ENCODE assay signal across 8 cellular contexts in genomic region chr5:173328896-173329369, GRCh38. TPM values are rescaled to one million over a fixed set of nuclear protein-coding genes. Genes with fewer than 3 reads are reported as not detected.
DNase-seq lines count a peak whose midpoint lies in the region; ATAC-seq and TF ChIP-seq lines count a peak whose summit lies in the region.

No MANE protein-coding gene starts in this region.

- peak overlapping the region; percentile 92 for H3K4me3 Mint-ChIP-seq in nephron progenitor cell

- intact Hi-C loops in left ventricle myocardium superior (cut with micrococcal nuclease), result no loop called here

- no peak overlapping the region for H3K27ac Mint-ChIP-seq in nephron progenitor cell

- no peak for ATAC-seq in left ventricle myocardium superior
- no peak for ATAC-seq in HG02642 (IDR thresholded peaks at IDR 0.05; ENCODE audit: poor library complexity, unreplicated experiment)

- peaks cover 21% of the 10 kb centered on the region for H3K36me3 Mint-ChIP-seq in nephron progenitor cell (ENCODE audit: low read depth)

- DNase-seq in cardiac muscle cell (ENCODE audit: low read depth in 1 of 2, low spot score in 1 of 2), result peak; percentile 63 to 70
- no peak for DNase-seq in left ventricle myocardium superior
- peak; percentile 78 for DNase-seq in RPMI7951 (ENCODE audit: low read depth)
- peak; percentile 76 for DNase-seq in ecto neural progenitor cell (ENCODE audit: low spot score)
- DNase-seq in nephron progenitor cell, result peak; percentile 47
- no peak for DNase-seq in hypothalamus (lab: John Stamatoyannopoulos, UW)
- DNase-seq in activated effector memory CD4-positive, alpha-beta T cell treated with Interleukin-2 at 50 U/mL for 16 hours, result no peak

- H3K9me3 ChIP-seq in cardiac muscle cell (ENCODE audit: low read depth), result no peaks in the 10 kb centered on the region

- H3K27me3 Mint-ChIP-seq in nephron progenitor cell (ENCODE audit: low read depth, poor library complexity), result peaks cover 41% of the 10 kb centered on the region

- H3K4me1 ChIP-seq in cardiac muscle cell (ENCODE audit: low read depth), result peaks cover 26% of the 10 kb centered on the region

- H3K27ac ChIP-seq in cardiac muscle cell, result peak overlapping the region; percentile 74

- peaks cover 68% of the 10 kb centered on the region for H3K4me1 Mint-ChIP-seq in nephron progenitor cell

- peaks cover 5% of the 10 kb centered on the region for H3K36me3 ChIP-seq in cardiac muscle cell

- TF ChIP-seq CTCF in cardiac muscle cell (IDR thresholded peaks at IDR 0.05; ENCODE audit: low read depth, low read length), result no peak
- no peak for TF ChIP-seq CTCF in nephron progenitor cell (IDR thresholded peaks at IDR 0.05)

- H3K9me3 Mint-ChIP-seq in nephron progenitor cell, result no peaks in the 10 kb centered on the region

- no peaks in the 10 kb centered on the region for H3K27me3 ChIP-seq in cardiac muscle cell

- H3K4me3 ChIP-seq in cardiac muscle cell, result peak overlapping the region; percentile 73

RNA-seq across cellular contexts. Expression of gene STC2, which starts 0.7 kb away (rescaled TPM):
- 83.4 and 138 TPM in 2 replicates for total RNA-seq in cardiac muscle cell
- polyA plus RNA-seq in cardiac muscle cell, result 45.1 and 65.2 TPM in 2 replicates
- total RNA-seq in left ventricle myocardium superior, result 6.8 TPM
- total RNA-seq in RPMI7951 (2014; rRNA removed; shearing (Covaris generic)), result 46.1 and 68.5 TPM in 2 replicates

Comparison
In these comparisons a context has a peak if more than half of its experiments do, and no peak if none do; other contexts are left out.
1. DNase-seq: peak in cardiac muscle cell (2 of 2), RPMI7951 (single experiment), ecto neural progenitor cell (single experiment) and nephron progenitor cell (single experiment); none in left ventricle myocardium superior (single experiment), hypothalamus (0 of 51) and activated effector memory CD4-positive, alpha-beta T cell treated with Interleukin-2 at 50 U/mL for 16 hours (single experiment).